17 cellular contexts compared by ENCODE assay signal in genomic region chr1:8503842-8504241, GRCh38.
DNase-seq lines count a peak whose midpoint lies in the region; ATAC-seq and TF ChIP-seq lines count a peak whose summit lies in the region.
"Had no signal": no experiment of that assay in that cellular context is flagged by ENCODE, and none has a peak within 500 bp of the region (broad histone marks: within the 10 kb centered on the region; RNA-seq: fewer than 3 reads in every experiment).

No MANE protein-coding gene starts in this region.

- H3K9me3 ChIP-seq in HCT116 (ENCODE audit: control insufficient read depth in 1 of 2, insufficient read depth in 1 of 2, low read depth in 1 of 2, low read length in 2 of 2) (no peaks in the 10 kb centered on the region), ascending aorta (no peaks in the 10 kb centered on the region)

- peaks cover 25% of the 10 kb centered on the region for H3K4me1 Mint-ChIP-seq in glutamatergic neuron (ENCODE audit: low read depth, unreplicated experiment)

- H4K20me1 ChIP-seq in HCT116 (ENCODE audit: insufficient read depth), result no peaks in the 10 kb centered on the region

- ATAC-seq in HCT116 (no peak), left cardiac atrium (no peak)
- ATAC-seq: CD8-positive, alpha-beta T cell; SK-N-SH treated with all-trans-retinoic acid at 6 μM for 48 hours had no signal

- no peak overlapping the region for H3K4me3 ChIP-seq in HCT116 (replicated peaks in 1 of 2; ENCODE audit: low read depth in 1 of 2, low read length in 2 of 2)
- no peak overlapping the region for H3K4me3 ChIP-seq in ascending aorta

- no peaks in the 10 kb centered on the region for H3K9me2 ChIP-seq in HCT116 (ENCODE audit: insufficient read depth)

- H3K27me3 ChIP-seq in HCT116 (ENCODE audit: insufficient read depth, low read length), result no peaks in the 10 kb centered on the region
- H3K27me3 ChIP-seq in ascending aorta, result no peaks in the 10 kb centered on the region

- H3K79me2 ChIP-seq in HCT116 (ENCODE audit: insufficient read depth, low read length), result no peaks in the 10 kb centered on the region

- intact Hi-C loops in HCT116 (cut with micrococcal nuclease) (no loop called here), left cardiac atrium (cut with DNase I) (no loop called here), ascending aorta (cut with DNase I) (no loop called here)

- no peak for TF ChIP-seq POLR2A in HCT116 (IDR thresholded peaks at IDR 0.05; ENCODE audit: borderline replicate concordance, extremely low read depth, insufficient read depth, insufficient read length)

- no peak overlapping the region for H3K4me3 Mint-ChIP-seq in glutamatergic neuron (ENCODE audit: unreplicated experiment)
- H3K4me3 Mint-ChIP-seq: CD8-positive, alpha-beta T cell had no signal

- CTCF ChIA-PET in HCT116 (lab: Charles Lee), result no interaction called here

- BruUV-seq in HCT116 (replicated peaks; lab: Mats Ljungman, UMichigan), result TSS peak; percentile 19

- H3K4me2 ChIP-seq in HCT116 (ENCODE audit: low read length), result no peak overlapping the region

- H3K27ac ChIP-seq in HCT116 (ENCODE audit: low read depth, low read length) (no peak overlapping the region), VCaP (peak overlapping the region; percentile 1; the same call in 1 of the 2 replicates), ascending aorta (no peak overlapping the region)

- peaks cover 12% of the 10 kb centered on the region for H3K27me3 Mint-ChIP-seq in glutamatergic neuron (ENCODE audit: unreplicated experiment)

- TF ChIP-seq CTCF in HCT116 (IDR thresholded peaks at IDR 0.05 in 2 of 3, conservative IDR thresholded peaks at IDR 0.05 in 1 of 3; ENCODE audit: borderline replicate concordance in 1 of 3, insufficient read depth in 1 of 3, low read depth in 2 of 3, low read length in 2 of 3), result no peak
- no peak for TF ChIP-seq CTCF in VCaP (conservative IDR thresholded peaks at IDR 0.05)
- no peak for TF ChIP-seq CTCF in glutamatergic neuron (IDR thresholded peaks at IDR 0.05; ENCODE audit: partially characterized antibody, unreplicated experiment)
- TF ChIP-seq CTCF in ascending aorta (IDR thresholded peaks at IDR 0.05), result no peak

- H3K36me3 Mint-ChIP-seq in glutamatergic neuron (ENCODE audit: unreplicated experiment), result peaks cover 19% of the 10 kb centered on the region

- TF ChIP-seq RAD21 in HCT116 (IDR thresholded peaks at IDR 0.05; ENCODE audit: low read depth), result no peak

- H3K9me3 Mint-ChIP-seq in glutamatergic neuron (ENCODE audit: unreplicated experiment), result peaks cover 29% of the 10 kb centered on the region
- H3K9me3 Mint-ChIP-seq: CD8-positive, alpha-beta T cell had no signal

- peak overlapping the region; percentile 92 for H3K27ac Mint-ChIP-seq in glutamatergic neuron (ENCODE audit: unreplicated experiment)
- H3K27ac Mint-ChIP-seq: CD8-positive, alpha-beta T cell had no signal

- H3K36me3 ChIP-seq in HCT116 (ENCODE audit: control insufficient read depth in 1 of 2, insufficient read depth in 2 of 2, low read length in 2 of 2) (no peaks in the 10 kb centered on the region), ascending aorta (no peaks in the 10 kb centered on the region)

- H3K9ac ChIP-seq in HCT116 (ENCODE audit: low read length), result no peak overlapping the region

- DNase-seq in HCT116 (ENCODE audit: low read depth, low spot score) (no peak), glutamatergic neuron (no peak), NCI-H748 treated with DMSO at 0.1 percent for 48 hours (lab: John Stamatoyannopoulos, UW) (no peak), left cardiac atrium (no peak), HT-29 (ENCODE audit: low spot score) (no peak), ascending aorta (ENCODE audit: low spot score in 2 of 2) (no peak)
- DNase-seq: C1 segment of cervical spinal cord; CD8-positive, alpha-beta T cell; GDM1; MM.1S; NCI-H1092; NCI-H1436; NCI-H1930; NCI-H2227 treated with DMSO at 0.1 percent for 48 hours; NCI-H510A had no signal

- POLR2A ChIA-PET in HCT116 (lab: Charles Lee), result no interaction called here

- H3K4me1 ChIP-seq in HCT116 (ENCODE audit: control insufficient read depth in 1 of 2, insufficient read depth in 2 of 2, low read length in 2 of 2), result no peaks in the 10 kb centered on the region
- H3K4me1 ChIP-seq in ascending aorta, result no peaks in the 10 kb centered on the region

- RAD21 ChIA-PET in HCT116 (lab: Charles Lee; ENCODE audit: low non-redundant PET in 1 of 2, low total read pairs in 2 of 2, uncharacterized antibody in 2 of 2, unreplicated experiment in 2 of 2), result no interaction called here

- H2AFZ ChIP-seq in HCT116 (ENCODE audit: low read depth, low read length, poor library complexity, severe bottlenecking), result no peak overlapping the region

TF ChIP-seq in HCT116, 20 proteins besides CTCF, POLR2A, EP300 and RAD21:
- TF ChIP-seq ATF3 (IDR thresholded peaks at IDR 0.05) (no peak), CEBPB (IDR thresholded peaks at IDR 0.05; ENCODE audit: low read depth) (no peak), CBX3 (IDR thresholded peaks at IDR 0.05; ENCODE audit: low read depth) (no peak), MAX (IDR thresholded peaks at IDR 0.05) (no peak), ELF1 (IDR thresholded peaks at IDR 0.05; ENCODE audit: borderline replicate concordance, low read depth) (no peak), EGR1 (IDR thresholded peaks at IDR 0.05; ENCODE audit: low read depth) (no peak), ZFX (IDR thresholded peaks at IDR 0.05) (no peak), SRF (IDR thresholded peaks at IDR 0.05; ENCODE audit: low read depth) (no peak), POLR2AphosphoS5 (IDR thresholded peaks at IDR 0.05; ENCODE audit: low read depth, low read length) (no peak), EZH2phosphoT487 (IDR thresholded peaks at IDR 0.05; ENCODE audit: borderline replicate concordance) (no peak)
- TF ChIP-seq, protein P1, sequence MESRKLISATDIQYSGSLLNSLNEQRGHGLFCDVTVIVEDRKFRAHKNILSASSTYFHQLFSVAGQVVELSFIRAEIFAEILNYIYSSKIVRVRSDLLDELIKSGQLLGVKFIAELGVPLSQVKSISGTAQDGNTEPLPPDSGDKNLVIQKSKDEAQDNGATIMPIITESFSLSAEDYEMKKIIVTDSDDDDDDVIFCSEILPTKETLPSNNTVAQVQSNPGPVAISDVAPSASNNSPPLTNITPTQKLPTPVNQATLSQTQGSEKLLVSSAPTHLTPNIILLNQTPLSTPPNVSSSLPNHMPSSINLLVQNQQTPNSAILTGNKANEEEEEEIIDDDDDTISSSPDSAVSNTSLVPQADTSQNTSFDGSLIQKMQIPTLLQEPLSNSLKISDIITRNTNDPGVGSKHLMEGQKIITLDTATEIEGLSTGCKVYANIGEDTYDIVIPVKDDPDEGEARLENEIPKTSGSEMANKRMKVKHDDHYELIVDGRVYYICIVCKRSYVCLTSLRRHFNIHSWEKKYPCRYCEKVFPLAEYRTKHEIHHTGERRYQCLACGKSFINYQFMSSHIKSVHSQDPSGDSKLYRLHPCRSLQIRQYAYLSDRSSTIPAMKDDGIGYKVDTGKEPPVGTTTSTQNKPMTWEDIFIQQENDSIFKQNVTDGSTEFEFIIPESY (IDR thresholded peaks at IDR 0.05; ENCODE audit: extremely low read depth, insufficient replicate concordance, low read length), result no peak
TF ChIP-seq in HCT116: peak in this region for 0.
